Comparison of ENCODE assay signal across 8 cellular contexts in the genomic region with DNA sequence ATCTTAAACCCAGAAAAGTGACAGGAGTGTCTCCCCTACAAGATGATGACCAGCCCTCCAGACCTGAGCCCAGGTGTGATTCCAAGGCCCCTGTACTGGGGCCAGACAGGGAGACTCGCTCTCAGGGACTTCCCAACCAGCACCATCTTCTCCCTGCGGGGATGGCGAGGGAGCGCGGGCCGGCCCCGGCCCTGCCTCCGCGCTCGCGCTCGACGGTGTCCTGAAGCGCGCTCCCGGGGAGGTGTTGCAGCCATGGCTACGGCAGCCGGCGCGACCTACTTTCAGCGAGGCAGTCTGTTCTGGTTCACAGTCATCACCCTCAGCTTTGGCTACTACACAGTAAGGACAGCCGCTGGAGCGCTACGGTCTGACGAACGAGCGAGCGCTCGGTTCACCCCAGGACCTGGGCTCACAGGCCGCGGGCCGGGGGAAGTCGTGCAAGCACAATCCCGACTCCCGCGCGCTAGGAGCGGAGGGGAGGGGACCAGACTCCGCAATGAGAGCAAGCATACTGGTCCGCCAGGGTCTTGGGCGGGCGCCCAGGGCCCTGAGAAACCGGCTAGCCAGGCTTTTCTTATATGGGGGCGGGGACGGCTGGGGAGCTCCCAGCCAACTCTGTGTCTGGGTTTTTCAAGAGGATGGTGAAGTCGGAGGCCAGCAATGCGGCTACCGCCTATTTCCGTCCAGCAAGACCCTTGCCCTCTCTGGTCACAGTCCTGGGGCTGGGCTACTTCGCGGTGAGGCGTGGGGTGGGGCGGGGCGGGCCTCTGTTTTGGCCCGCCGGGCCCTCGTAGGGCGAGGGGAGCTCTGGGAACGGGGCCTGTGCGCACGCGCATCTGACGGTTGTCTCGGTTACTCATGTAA. TPM values are rescaled to one million over a fixed set of nuclear protein-coding genes. Genes with fewer than 3 reads are reported as not detected.
A peak's percentile ranks its signal among the peaks of the same experiment; 100 is the strongest.
DNase-seq lines count a peak whose midpoint lies in the region; ATAC-seq and TF ChIP-seq lines count a peak whose summit lies in the region.

A gene with protein sequence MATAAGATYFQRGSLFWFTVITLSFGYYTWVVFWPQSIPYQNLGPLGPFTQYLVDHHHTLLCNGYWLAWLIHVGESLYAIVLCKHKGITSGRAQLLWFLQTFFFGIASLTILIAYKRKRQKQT (plus strand): TSS at position 218 of the 864 bp plus-strand sequence. CDS start 35 bp downstream, at position 253.

- TF ChIP-seq CTCF in fibroblast of pulmonary artery (IDR thresholded peaks at IDR 0.05; ENCODE audit: low read length, missing control alignments) (no peak), nephron (IDR thresholded peaks at IDR 0.05; ENCODE audit: unreplicated experiment in 3 of 3) (no peak)

- in situ Hi-C loops in GM23248 (cut with MboI) = no loop called here

- H3K27ac ChIP-seq in GM23248 (peak within 1 kb of the TSS; percentile 95), Karpas-422 (ENCODE audit: low read length) (peak within 1 kb of the TSS; percentile 77)

- H3K27me3 ChIP-seq in GM23248 (replicated peaks; ENCODE audit: insufficient read depth) = no peaks in the 10 kb centered on the region
- no peaks in the 10 kb centered on the region for H3K27me3 ChIP-seq in Karpas-422 (ENCODE audit: low read length)

- DNase-seq in Daoy (ENCODE audit: low read depth) = peak; percentile 88
- peak; percentile 95 for DNase-seq in GM23248
- DNase-seq in Karpas-422 = peak; percentile 97
- DNase-seq in activated T-helper 9 cell treated with anti-CD3 and anti-CD28 coated beads, Interleukin-2, amount 50 U/mL, for 16 hours (ENCODE audit: low read depth) = peak; percentile 75
- peak; percentile 91 for DNase-seq in fibroblast of pulmonary artery (ENCODE audit: low read depth)
- DNase-seq in stimulated activated naive CD8-positive, alpha-beta T cell treated with anti-CD3 and anti-CD28 coated beads, Interleukin-15, Interleukin-2, amounts not matched to agents 100 U/mL and 50 U/mL, for 24 hours = peak; percentile 93

- H3K9ac ChIP-seq in GM23248 (peak within 1 kb of the TSS; percentile 94), Karpas-422 (ENCODE audit: low read length) (peak within 1 kb of the TSS; percentile 96)

- peak within 1 kb of the TSS; percentile 92 for H2AFZ ChIP-seq in GM23248
- peak within 1 kb of the TSS; percentile 97 for H2AFZ ChIP-seq in Karpas-422 (ENCODE audit: low read length)

- peak within 1 kb of the TSS; percentile 81 for H3K4me3 ChIP-seq in GM23248
- H3K4me3 ChIP-seq in Karpas-422 (ENCODE audit: low read length) = peak within 1 kb of the TSS; percentile 98
- H3K4me3 ChIP-seq in fibroblast of pulmonary artery (replicated peaks; ENCODE audit: low read depth, low read length) = peak within 1 kb of the TSS; percentile 95

- H3K36me3 ChIP-seq in GM23248 (ENCODE audit: low read depth) (no peaks in the 10 kb centered on the region), Karpas-422 (ENCODE audit: insufficient read depth, low read length) (no peaks in the 10 kb centered on the region)

- TF ChIP-seq POLR2A in Raji (IDR thresholded peaks at IDR 0.05; ENCODE audit: insufficient read depth, low read depth, low read length) = peak; percentile 60

- peak within 1 kb of the TSS; percentile 80 for H3K4me2 ChIP-seq in GM23248 (ENCODE audit: unreplicated experiment)
- H3K4me2 ChIP-seq in Karpas-422 (ENCODE audit: low read depth, low read length, poor library complexity, severe bottlenecking) = peak within 1 kb of the TSS; percentile 98

- peaks cover 22% of the 10 kb centered on the region for H3F3A ChIP-seq in GM23248 (ENCODE audit: insufficient read depth)

- H3K79me2 ChIP-seq in GM23248 (ENCODE audit: insufficient read depth) (peaks cover 17% of the 10 kb centered on the region; the same call in 1 of the 2 replicates), Karpas-422 (ENCODE audit: low read length) (peaks cover 13% of the 10 kb centered on the region)

- no peaks in the 10 kb centered on the region for H3K9me3 ChIP-seq in GM23248 (ENCODE audit: low read depth)
- H3K9me3 ChIP-seq in Karpas-422 (ENCODE audit: low read length) = no peaks in the 10 kb centered on the region

- H3K4me1 ChIP-seq in GM23248 (ENCODE audit: insufficient read depth) (peaks cover 15% of the 10 kb centered on the region), Karpas-422 (ENCODE audit: low read length) (peaks cover 15% of the 10 kb centered on the region)

- ATAC-seq in stimulated activated naive CD8-positive, alpha-beta T cell treated with anti-CD3 and anti-CD28 coated beads, Interleukin-15, Interleukin-2, amounts not matched to agents 100 U/mL and 50 U/mL, for 24 hours = peak; percentile 83

- H3K27ac Mint-ChIP-seq in nephron = peak within 1 kb of the TSS; percentile 66 to 96 (median 87)

- no peaks in the 10 kb centered on the region for H4K20me1 ChIP-seq in GM23248 (ENCODE audit: insufficient read depth)
- no peaks in the 10 kb centered on the region for H4K20me1 ChIP-seq in Karpas-422 (ENCODE audit: insufficient read depth, low read depth, low read length)

- H3K27me3 Mint-ChIP-seq in nephron (ENCODE audit: low read depth) = no peaks in the 10 kb centered on the region

- H3K4me3 Mint-ChIP-seq in nephron = peak within 1 kb of the TSS; percentile 96 to 98 (median 98)

- H3K9me3 Mint-ChIP-seq in nephron = no peaks in the 10 kb centered on the region

- H3K4me1 Mint-ChIP-seq in nephron = peaks cover 8% of the 10 kb centered on the region

- 1% methylated on average over 57 to 61 of the region's 64 CpGs for WGBS in GM23248 (ENCODE audit: low coverage in 1 of 2, low lambda C conversion rate in 2 of 2, missing lambda C conversion rate in 2 of 2), 2 experiments

- H3K9me2 ChIP-seq in GM23248 (ENCODE audit: insufficient read depth) = no peaks in the 10 kb centered on the region
- no peaks in the 10 kb centered on the region for H3K9me2 ChIP-seq in Karpas-422 (replicated peaks; ENCODE audit: insufficient read depth, low read length)

- H3K36me3 Mint-ChIP-seq in nephron (ENCODE audit: low read depth) = peaks cover 8% of the 10 kb centered on the region

RNA-seq across cellular contexts. Expression of the gene that starts here (rescaled TPM):
- 4.4 and 5.5 TPM in 2 replicates for total RNA-seq in Daoy (2014; rRNA removed; shearing (Covaris generic))
- total RNA-seq in GM23248 (2014; rRNA removed; shearing (Covaris generic)) = 14.4 and 18.4 TPM in 2 replicates
- polyA plus RNA-seq in GM23248 (2016; fragmentation: Nextera tagmentation; extraction: Ambion mirVana) = 38.4 and 39.2 TPM in 2 replicates
- total RNA-seq in Karpas-422 (2014; rRNA removed; shearing (Covaris generic); ENCODE audit: low replicate concordance) = 14.1 and 36.9 TPM in 2 replicates

Comparison
In these comparisons a context has a peak if more than half of its experiments do, and no peak if none do; other contexts are left out.
1. Peak in every context shown above with its lines: DNase-seq, ATAC-seq, H3K4me3 ChIP-seq and H3K27ac ChIP-seq.